8 cellular contexts compared by ENCODE assay signal in genomic region chr12:27244680-27245005, GRCh38. TPM values are rescaled to one million over a fixed set of nuclear protein-coding genes. Genes with fewer than 3 reads are reported as not detected.
DNase-seq lines count a peak whose midpoint lies in the region; ATAC-seq, FAIRE-seq and TF ChIP-seq lines count a peak whose summit lies in the region.

No MANE protein-coding gene starts in this region.

- H3K4me1 Mint-ChIP-seq in GM23338, result peaks cover 18% of the 10 kb centered on the region
- H3K4me1 Mint-ChIP-seq in activated naive CD8-positive, alpha-beta T cell (ENCODE audit: low read depth), result peaks cover 42% of the 10 kb centered on the region

- no peaks in the 10 kb centered on the region for H3K36me3 Mint-ChIP-seq in GM23338 (ENCODE audit: low read depth)
- peaks cover 9% of the 10 kb centered on the region for H3K36me3 Mint-ChIP-seq in activated naive CD8-positive, alpha-beta T cell

- peaks cover 13% of the 10 kb centered on the region for H3K9me2 ChIP-seq in GM23338 (ENCODE audit: insufficient read depth)

- peak overlapping the region; percentile 98 for H3K4me3 Mint-ChIP-seq in GM23338
- H3K4me3 Mint-ChIP-seq in activated naive CD8-positive, alpha-beta T cell, result peak overlapping the region; percentile 100

- H3K9me3 Mint-ChIP-seq in GM23338, result peaks cover 7% of the 10 kb centered on the region; the same call in 1 of the 3 replicates
- H3K9me3 Mint-ChIP-seq in activated naive CD8-positive, alpha-beta T cell (ENCODE audit: low read depth), result no peaks in the 10 kb centered on the region

- peak overlapping the region; percentile 91 to 95 for H3K9ac ChIP-seq in kidney (ENCODE audit: low read length in 2 of 2)

- intact Hi-C loops in kidney (cut with DNase I) (no loop called here), testis (cut with DNase I; ENCODE audit: low total_unique reads) (no loop called here), posterior cingulate gyrus (cut with DNase I) (no loop called here)

- FAIRE-seq in kidney (lab: Jason Lieb, UNC), result no peak

- peak overlapping the region; percentile 85 for H3K4me2 ChIP-seq in GM23338

- H4K20me1 ChIP-seq in GM23338 (replicated peaks; ENCODE audit: insufficient read depth), result peaks cover 8% of the 10 kb centered on the region

- peaks cover 52% of the 10 kb centered on the region for H3K79me2 ChIP-seq in GM23338 (replicated peaks; ENCODE audit: insufficient read depth)

- peak overlapping the region; percentile 94 for H3K27ac Mint-ChIP-seq in GM23338
- H3K27ac Mint-ChIP-seq in activated naive CD8-positive, alpha-beta T cell, result peak overlapping the region; percentile 99

- peaks cover 23% of the 10 kb centered on the region for H3K4me1 ChIP-seq in GM23338 (ENCODE audit: insufficient read depth)
- peaks cover 5 to 6% of the 10 kb centered on the region in 2 donors for H3K4me1 ChIP-seq in kidney (ENCODE audit: control insufficient read depth in 1 of 2, insufficient read depth in 1 of 2, low read depth in 1 of 2, low read length in 2 of 2)
- H3K4me1 ChIP-seq in testis, result peaks cover 11% of the 10 kb centered on the region

- H2AFZ ChIP-seq in GM23338, result peak overlapping the region; percentile 94

- H3K27me3 Mint-ChIP-seq in GM23338 (ENCODE audit: insufficient read depth, low read depth, poor library complexity), result no peaks in the 10 kb centered on the region
- no peaks in the 10 kb centered on the region for H3K27me3 Mint-ChIP-seq in activated naive CD8-positive, alpha-beta T cell

- H3K27me3 ChIP-seq in GM23338 (ENCODE audit: insufficient read depth) (no peaks in the 10 kb centered on the region), testis (no peaks in the 10 kb centered on the region)

- TF ChIP-seq POLR2A in testis (IDR thresholded peaks at IDR 0.05), result no peak

- H3K36me3 ChIP-seq in GM23338 (ENCODE audit: insufficient read depth) (no peaks in the 10 kb centered on the region), kidney (ENCODE audit: control insufficient read depth in 1 of 2, insufficient read depth in 2 of 2, low read length in 2 of 2) (no peaks in the 10 kb centered on the region), testis (ENCODE audit: low read depth, missing control alignments) (no peaks in the 10 kb centered on the region)

- H3K9me3 ChIP-seq in kidney (ENCODE audit: control insufficient read depth in 1 of 2, low read length in 2 of 2) (no peaks in the 10 kb centered on the region), testis (no peaks in the 10 kb centered on the region)

- TF ChIP-seq CTCF in 22Rv1 (IDR thresholded peaks at IDR 0.05), result no peak
- TF ChIP-seq CTCF in GM23338 (conservative IDR thresholded peaks at IDR 0.05; ENCODE audit: low read depth in 2 of 2), result no peak
- no peak for TF ChIP-seq CTCF in kidney (IDR thresholded peaks at IDR 0.05; ENCODE audit: borderline replicate concordance, extremely low read depth, insufficient read depth)
- no peak for TF ChIP-seq CTCF in testis (IDR thresholded peaks at IDR 0.05)

- 0 to 1% methylated on average over 13 of the region's 13 CpGs for WGBS in testis, 2 donors

- DNase-seq in GM23338 (ENCODE audit: low spot score) (no peak), kidney (no peak), testis (no peak), SKM-1 (lab: John Stamatoyannopoulos, UW; ENCODE audit: unreplicated experiment) (no peak), NCI-H1694 (lab: John Stamatoyannopoulos, UW) (no peak), posterior cingulate gyrus (no peak)

- H3K27ac ChIP-seq in 22Rv1 (peak overlapping the region; percentile 68), GM23338 (ENCODE audit: low read depth) (peak overlapping the region; percentile 84), kidney (ENCODE audit: low read depth in 2 of 2, low read length in 2 of 2) (peak overlapping the region; percentile 66 to 75), testis (peak overlapping the region; percentile 85 to 93)

- H3F3A ChIP-seq in GM23338 (replicated peaks; ENCODE audit: low read depth), result no peaks in the 10 kb centered on the region; the same call in 1 of the 2 replicates

- H3K4me3 ChIP-seq in GM23338 (peak overlapping the region; percentile 74), kidney (ENCODE audit: low read length in 2 of 2) (peak overlapping the region; percentile 85 to 96), testis (peak overlapping the region; percentile 87 to 88)

- ATAC-seq in GM23338, result no peak

TF ChIP-seq in GM23338, 12 proteins besides CTCF, POLR2A, EP300 and RAD21 (continues in another document):
- no peak for TF ChIP-seq EZH2 (IDR thresholded peaks at IDR 0.05; ENCODE audit: low read depth, unreplicated experiment)
- no peak for TF ChIP-seq EZH2phosphoT487 (IDR thresholded peaks at IDR 0.05; ENCODE audit: unreplicated experiment)
- no peak for TF ChIP-seq ZNF331 (CRISPR knock-in tag; IDR thresholded peaks at IDR 0.05; ENCODE audit: low read depth)
- no peak for TF ChIP-seq POLR2AphosphoS5 (IDR thresholded peaks at IDR 0.05; ENCODE audit: low read depth)
- no peak for TF ChIP-seq REST (IDR thresholded peaks at IDR 0.05; ENCODE audit: unreplicated experiment)
- TF ChIP-seq STAT1 (IDR thresholded peaks at IDR 0.05; ENCODE audit: unreplicated experiment), result no peak

RNA-seq across cellular contexts. Expression of gene STK38L, which starts 0.6 kb away (rescaled TPM):
- total RNA-seq in GM23338 (2014; rRNA removed; shearing (Covaris generic)), result 56.5 and 59.7 TPM in 2 replicates
- polyA plus RNA-seq in GM23338 (2016; fragmentation: Nextera tagmentation; extraction: Ambion mirVana) (28.9 and 31.0 TPM in 2 replicates), kidney (ENCODE audit: insufficient read depth, low read depth, low replicate concordance) (5.2 TPM), testis (ENCODE audit: insufficient read depth, low read depth, low replicate concordance) (19.3 TPM)
- total RNA-seq in kidney (43.6 TPM), testis (10 to 100 TPM; 41.5 to 43.1 TPM)
